16 cellular contexts compared by ENCODE assay signal in the genomic region with DNA sequence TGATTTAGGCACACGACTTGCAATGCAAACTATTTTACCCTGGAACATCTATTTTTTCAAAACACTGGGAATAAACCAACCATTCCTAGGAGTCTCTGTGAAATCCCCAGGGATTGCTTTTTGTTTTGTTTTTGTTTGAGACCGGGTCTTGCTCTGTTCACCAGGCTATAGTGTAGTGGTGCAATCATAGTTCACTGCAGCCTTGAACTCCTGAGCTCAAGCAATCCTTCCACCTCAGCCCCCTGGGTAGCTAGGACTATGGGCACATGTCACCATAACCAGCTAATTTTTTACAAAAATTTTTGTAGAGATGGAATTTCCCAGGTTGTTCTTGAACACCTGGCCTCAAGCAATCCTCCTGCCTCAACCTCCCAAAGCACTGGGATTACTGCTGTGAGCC. TPM values are rescaled to one million over a fixed set of nuclear protein-coding genes. Genes with fewer than 3 reads are reported as not detected.
DNase-seq lines count a peak whose midpoint lies in the region; ATAC-seq and TF ChIP-seq lines count a peak whose summit lies in the region.
"Had no signal": no experiment of that assay in that cellular context is flagged by ENCODE, and none has a peak within 500 bp of the region (broad histone marks: within the 10 kb centered on the region; RNA-seq: fewer than 3 reads in every experiment).

No MANE protein-coding gene starts in this region.

- peak; percentile 38 for ATAC-seq in left lobe of liver
- ATAC-seq: GM23338, HCT116 had no signal

- H3K9me2 ChIP-seq in MM.1S (replicated peaks; ENCODE audit: insufficient read depth, low read length): no peaks in the 10 kb centered on the region

- H3K27me3 Mint-ChIP-seq in nephron (ENCODE audit: low read depth): no peaks in the 10 kb centered on the region

- H3K36me3 Mint-ChIP-seq in nephron (ENCODE audit: low read depth): no peaks in the 10 kb centered on the region
- H3K36me3 Mint-ChIP-seq: CD4-positive, alpha-beta memory T cell had no signal

- H3K4me2 ChIP-seq in MM.1S (ENCODE audit: low read depth, low read length): no peak overlapping the region
- H3K4me2 ChIP-seq in osteoblast (ENCODE audit: insufficient read depth, low read length): no peak overlapping the region
- H3K4me2 ChIP-seq: GM23338 had no signal

- H3K4me3 Mint-ChIP-seq in nephron: no peak overlapping the region
- H3K4me3 Mint-ChIP-seq: GM23338, H9 had no signal

- H3F3A ChIP-seq in MM.1S (ENCODE audit: insufficient read depth, low read length): no peaks in the 10 kb centered on the region

- H2AFZ ChIP-seq in MM.1S (ENCODE audit: low read length): peak overlapping the region; percentile 19; the same call in 1 of the 2 replicates
- no peak overlapping the region for H2AFZ ChIP-seq in osteoblast (ENCODE audit: low read length)
- H2AFZ ChIP-seq: GM23338 had no signal

- no peaks in the 10 kb centered on the region for H3K4me1 ChIP-seq in MM.1S (ENCODE audit: low read length)
- H3K4me1 ChIP-seq in osteoblast (ENCODE audit: insufficient read depth, low read length): no peaks in the 10 kb centered on the region

- DNase-seq in MM.1S (no peak), left lobe of liver (ENCODE audit: low spot score) (no peak), T-helper 1 cell (no peak), osteoblast (ENCODE audit: insufficient read length, low spot score, missing footprints) (no peak)
- DNase-seq: C1 segment of cervical spinal cord; Calu3; CD4-positive, alpha-beta memory T cell; COR-L47; DMS53; DMS79 treated with DMSO at 0.1 percent for 48 hours; GF-D8; H9 had no signal

- H3K9me3 ChIP-seq in MM.1S (replicated peaks; ENCODE audit: insufficient read depth, low read length) (no peaks in the 10 kb centered on the region), osteoblast (ENCODE audit: low read depth, low read length) (no peaks in the 10 kb centered on the region)

- no peaks in the 10 kb centered on the region for H3K27me3 ChIP-seq in MM.1S (replicated peaks; ENCODE audit: insufficient read depth, low read length)
- no peaks in the 10 kb centered on the region for H3K27me3 ChIP-seq in osteoblast (ENCODE audit: insufficient read depth, low read length)

- no peak overlapping the region for H3K4me3 ChIP-seq in MM.1S (ENCODE audit: low read length)
- H3K4me3 ChIP-seq in osteoblast (ENCODE audit: insufficient read depth, low read length): no peak overlapping the region
- H3K4me3 ChIP-seq: GM23338 had no signal

- H3K27ac Mint-ChIP-seq in nephron: peak overlapping the region in 2 of 3 experiments; percentile 78 to 96
- H3K27ac Mint-ChIP-seq: GM23338, H9 had no signal

- TF ChIP-seq CTCF in MM.1S (IDR thresholded peaks at IDR 0.05; ENCODE audit: low read length) (no peak), VCaP (conservative IDR thresholded peaks at IDR 0.05) (no peak), nephron (IDR thresholded peaks at IDR 0.05; ENCODE audit: unreplicated experiment in 3 of 3) (no peak), osteoblast (IDR thresholded peaks at IDR 0.05; ENCODE audit: extremely low read depth, low read depth, low read length) (no peak)

- H3K4me1 Mint-ChIP-seq in nephron: no peaks in the 10 kb centered on the region

- H3K9me3 Mint-ChIP-seq in nephron: peaks cover 3% of the 10 kb centered on the region
- H3K9me3 Mint-ChIP-seq: CD4-positive, alpha-beta memory T cell; GM23338; H9 had no signal

- H3K36me3 ChIP-seq in MM.1S (replicated peaks; ENCODE audit: insufficient read depth, low read length) (no peaks in the 10 kb centered on the region), osteoblast (ENCODE audit: insufficient read depth, low read length) (no peaks in the 10 kb centered on the region)

- H3K27ac ChIP-seq in MM.1S (ENCODE audit: low read length) (no peak overlapping the region), VCaP (peak overlapping the region; percentile 17), osteoblast (ENCODE audit: low read depth, low read length) (no peak overlapping the region)

- H3K79me2 ChIP-seq in MM.1S (ENCODE audit: low read length) (no peaks in the 10 kb centered on the region), osteoblast (ENCODE audit: insufficient read depth, low read length) (no peaks in the 10 kb centered on the region)

- H4K20me1 ChIP-seq in MM.1S (ENCODE audit: insufficient read depth, low read length) (no peaks in the 10 kb centered on the region), osteoblast (ENCODE audit: insufficient read depth, low read length) (no peaks in the 10 kb centered on the region)

- H3K9ac ChIP-seq in MM.1S (ENCODE audit: low read length): no peak overlapping the region

RNA-seq across cellular contexts. Expression of gene PPM1K, which starts 37.8 kb away (rescaled TPM):
- total RNA-seq in left lobe of liver (14.2 TPM), osteoblast (21.0 and 21.2 TPM in 2 replicates)
